ENCODE assay signal across 22 cellular contexts in the genomic region with DNA sequence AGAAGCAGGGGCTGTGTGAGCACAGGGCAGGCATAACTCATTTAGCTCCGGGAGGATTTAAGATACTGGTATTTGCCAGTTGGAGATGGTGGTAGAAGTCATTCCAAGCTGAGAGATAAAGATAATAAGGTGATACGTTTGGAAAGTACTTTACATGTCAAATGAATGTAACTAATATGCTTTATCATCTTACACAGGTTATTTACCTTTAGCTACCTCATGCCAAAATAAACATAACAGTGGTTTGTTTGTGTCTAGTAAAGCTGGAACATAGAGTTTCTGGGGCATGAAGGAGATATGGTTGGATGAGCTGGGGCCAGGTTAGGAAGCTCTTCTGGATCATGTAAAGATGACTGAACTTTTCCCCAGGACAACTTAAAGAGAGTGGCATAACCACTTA.
DNase-seq lines count a peak whose midpoint lies in the region; ATAC-seq, FAIRE-seq and TF ChIP-seq lines count a peak whose summit lies in the region.
"Had no signal": no experiment of that assay in that cellular context is flagged by ENCODE, and none has a peak within 500 bp of the region (broad histone marks: within the 10 kb centered on the region; RNA-seq: fewer than 3 reads in every experiment).

No MANE protein-coding gene starts in this region.

- no peaks in the 10 kb centered on the region for H3K27me3 ChIP-seq in bronchial epithelial cell (ENCODE audit: control insufficient read depth, insufficient read depth, low read length)
- H3K27me3 ChIP-seq: hepatocyte, vagina had no signal

- H3K4me3 ChIP-seq in bronchial epithelial cell (ENCODE audit: low read depth, low read length) = no peak overlapping the region
- H3K4me3 ChIP-seq: hepatocyte, vagina had no signal

- TF ChIP-seq CTCF in D721Med (IDR thresholded peaks at IDR 0.05; ENCODE audit: insufficient read depth, missing control alignments) (no peak), bronchial epithelial cell (IDR thresholded peaks at IDR 0.05; ENCODE audit: insufficient read depth, low read length, severe bottlenecking) (no peak)

- no peak for DNase-seq in D721Med (ENCODE audit: insufficient read length, low spot score)
- peak; percentile 63 for DNase-seq in NCI-H1092 (lab: John Stamatoyannopoulos, UW)
- DNase-seq in NCI-H510A (lab: John Stamatoyannopoulos, UW) = peak; percentile 51
- DNase-seq in bronchial epithelial cell (ENCODE audit: low read depth) = peak; percentile 52
- no peak for DNase-seq in NOMO-1 treated with DMSO at 0.1 percent for 48 hours (lab: John Stamatoyannopoulos, UW; ENCODE audit: unreplicated experiment)
- DNase-seq in activated CD4-positive, alpha-beta T cell treated with anti-CD3 and anti-CD28 coated beads for 4 hours = no peak
- DNase-seq in NCI-H226 = no peak
- DNase-seq: activated CD4-positive, alpha-beta T cell treated with anti-CD3 and anti-CD28 coated beads, Interleukin-2, amount 10 ng/mL, durations not matched to agents 24 days and 14 days; activated naive CD4-positive, alpha-beta T cell; activated T-cell treated with anti-CD3 and anti-CD28 coated beads, Interleukin-2, amount 50 U/mL, for 4 hours; Caco-2; effector CD8-positive, alpha-beta T cell; foreskin melanocyte; NCI-H2227 treated with DMSO at 0.1 percent for 48 hours; right cardiac atrium; stimulated activated CD4-positive, alpha-beta T cell treated with anti-CD3 and anti-CD28 coated beads, Interleukin-4, amount 100 ng/mL, for 24 hours; stimulated activated naive B cell treated with anti-CD40 and anti-IgM and Interleukin-4, amounts not matched to agents 10 μg/mL and 1 μg/mL and 100 μg/mL, for 72 hours had no signal

- H3K36me3 ChIP-seq in bronchial epithelial cell (ENCODE audit: control insufficient read depth, insufficient read depth, low read length) = no peaks in the 10 kb centered on the region
- H3K36me3 ChIP-seq: vagina had no signal

- no peak for ATAC-seq in GM18861 (IDR thresholded peaks at IDR 0.05; ENCODE audit: unreplicated experiment)
- ATAC-seq: activated T-cell treated with anti-CD3 and anti-CD28 coated beads, Interleukin-2, amount 50 U/mL, for 4 hours; esophagus mucosa; natural killer cell treated with Interleukin-12 subunit alpha and Interleukin-12 subunit beta and Interleukin-15 and Interleukin-18, amount 100 ng/mL, for 72 hours; right cardiac atrium; stimulated activated naive B cell treated with anti-CD40 and anti-IgM and Interleukin-4, amounts not matched to agents 10 μg/mL and 1 μg/mL and 100 μg/mL, for 72 hours had no signal

- peak; percentile 56 for FAIRE-seq in D721Med (lab: Jason Lieb, UNC)
- FAIRE-seq in bronchial epithelial cell (lab: Jason Lieb, UNC) = no peak

Comparison
In these comparisons a context has a peak if more than half of its experiments do, and no peak if none do; other contexts are left out.
1. DNase-seq: peak in NCI-H1092 (single experiment), NCI-H510A (single experiment) and bronchial epithelial cell (single experiment); none in D721Med (single experiment), NOMO-1 treated with DMSO at 0.1 percent for 48 hours (single experiment), activated CD4-positive, alpha-beta T cell treated with anti-CD3 and anti-CD28 coated beads for 4 hours (0 of 2) and NCI-H226 (single experiment).